ENCODE assay signal across 15 cellular contexts in the genomic region with DNA sequence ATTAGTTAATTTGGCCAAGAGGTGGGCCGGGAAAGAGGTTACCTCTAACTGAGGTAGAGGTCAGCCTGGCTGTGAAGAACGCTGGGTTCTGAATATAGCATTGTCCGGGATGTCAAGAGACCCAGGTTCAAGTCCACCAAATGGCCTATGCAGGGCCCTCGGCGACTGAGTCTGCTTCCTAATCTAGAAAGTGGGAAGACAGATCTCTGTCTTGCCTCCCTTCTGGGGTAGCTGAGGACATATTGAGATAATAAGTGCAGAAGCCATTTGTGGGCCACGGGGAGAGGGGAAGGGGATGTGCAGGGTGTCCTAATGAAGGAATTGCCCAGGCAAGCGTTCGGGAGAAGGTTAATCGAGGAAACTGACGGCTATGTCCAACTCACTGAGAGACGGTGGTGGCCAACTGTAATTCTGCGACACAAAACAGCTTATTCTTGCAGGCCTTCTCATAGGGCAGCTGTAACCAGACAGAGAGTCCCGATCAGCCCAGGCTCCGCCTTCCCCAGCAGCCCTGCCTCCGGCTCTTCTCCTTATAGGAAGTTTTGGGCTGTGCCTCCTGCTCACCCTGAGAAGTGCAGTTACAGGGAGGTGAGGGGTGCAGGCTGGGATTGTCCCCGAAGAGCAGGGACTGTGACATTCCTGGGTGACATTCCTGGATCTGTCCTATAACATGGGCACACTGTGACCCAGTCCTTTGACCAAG. TPM values are rescaled to one million over a fixed set of nuclear protein-coding genes. Genes with fewer than 3 reads are reported as not detected.
DNase-seq lines count a peak whose midpoint lies in the region; ATAC-seq and TF ChIP-seq lines count a peak whose summit lies in the region.
"Had no signal": no experiment of that assay in that cellular context is flagged by ENCODE, and none has a peak within 500 bp of the region (broad histone marks: within the 10 kb centered on the region; RNA-seq: fewer than 3 reads in every experiment).

No MANE protein-coding gene starts in this region.

- H2AFZ ChIP-seq in DND-41 (ENCODE audit: low read depth, low read length): no peak overlapping the region

- H3K27me3 ChIP-seq in DND-41 (ENCODE audit: insufficient read depth, low read length, poor library complexity): no peaks in the 10 kb centered on the region

- no peak overlapping the region for H3K4me3 Mint-ChIP-seq in CD14-positive monocyte
- peak overlapping the region; percentile 79 for H3K4me3 Mint-ChIP-seq in activated T-helper 17 cell treated with anti-CD3 and anti-CD28 coated beads, Interleukin-2, amount 50 U/mL, for 72 hours
- H3K4me3 Mint-ChIP-seq in natural killer cell: no peak overlapping the region
- H3K4me3 Mint-ChIP-seq: mesothelial cell of epicardium had no signal

- H3K9ac ChIP-seq in DND-41 (ENCODE audit: low read depth, low read length): peak overlapping the region; percentile 48

- intact Hi-C loops in CD14-positive monocyte (cut with micrococcal nuclease): loop anchor here in 1 of 2 donors (10.0 kb wide), 1 partner anchor 265 kb away; no protein-coding TSS in a partner anchor
- intact Hi-C loops in natural killer cell (cut with micrococcal nuclease): loop anchor here (2.0 to 10.0 kb wide), 2 partner anchors 25 to 265 kb away; no protein-coding TSS in a partner anchor

- H3K4me2 ChIP-seq in DND-41 (ENCODE audit: insufficient read depth, low read length): peak overlapping the region; percentile 55

- H3K4me3 ChIP-seq in DND-41 (ENCODE audit: low read depth in 1 of 2, low read length in 2 of 2): peak overlapping the region in 1 of 2 experiments; percentile 39; a peak in 1 of 4 replicates
- H3K4me3 ChIP-seq: cardiac muscle cell, tibial artery had no signal

- peaks cover 23% of the 10 kb centered on the region for H3K4me1 Mint-ChIP-seq in CD14-positive monocyte
- peaks cover 24% of the 10 kb centered on the region for H3K4me1 Mint-ChIP-seq in activated T-helper 17 cell treated with anti-CD3 and anti-CD28 coated beads, Interleukin-2, amount 50 U/mL, for 72 hours
- peaks cover 26 to 36% of the 10 kb centered on the region in 2 donors for H3K4me1 Mint-ChIP-seq in natural killer cell

- peaks cover 0 to 7% (median 4%) of the 10 kb centered on the region in 7 donors for H3K9me3 Mint-ChIP-seq in CD14-positive monocyte
- no peaks in the 10 kb centered on the region for H3K9me3 Mint-ChIP-seq in activated T-helper 17 cell treated with anti-CD3 and anti-CD28 coated beads, Interleukin-2, amount 50 U/mL, for 72 hours
- no peaks in the 10 kb centered on the region for H3K9me3 Mint-ChIP-seq in natural killer cell
- H3K9me3 Mint-ChIP-seq: HFFc6, mesothelial cell of epicardium had no signal

- no peaks in the 10 kb centered on the region for H4K20me1 ChIP-seq in DND-41 (ENCODE audit: insufficient read depth, low read length)

- H3K4me1 ChIP-seq in DND-41 (ENCODE audit: insufficient read depth, low read length): peaks cover 46% of the 10 kb centered on the region

- no peaks in the 10 kb centered on the region for H3K9me3 ChIP-seq in DND-41 (ENCODE audit: insufficient read depth, low read length, severe bottlenecking)
- H3K9me3 ChIP-seq: tibial artery had no signal

- TF ChIP-seq CTCF in CD14-positive monocyte (IDR thresholded peaks at IDR 0.05) (no peak), DND-41 (IDR thresholded peaks at IDR 0.05; ENCODE audit: borderline replicate concordance, extremely low read depth, low read length, poor library complexity, severe bottlenecking) (no peak), natural killer cell (IDR thresholded peaks at IDR 0.05) (no peak), GM20000 (IDR thresholded peaks at IDR 0.05; ENCODE audit: extremely low read depth, missing control alignments) (no peak)

- H3K79me2 ChIP-seq in DND-41 (ENCODE audit: insufficient read depth, low read length): no peaks in the 10 kb centered on the region

- H3K27me3 Mint-ChIP-seq in CD14-positive monocyte (ENCODE audit: low read depth in 3 of 3) (peaks cover 2 to 6% (median 3%) of the 10 kb centered on the region in 3 donors), natural killer cell (ENCODE audit: low read depth in 2 of 2) (no peaks in the 10 kb centered on the region)
- no peaks in the 10 kb centered on the region for H3K27me3 Mint-ChIP-seq in activated T-helper 17 cell treated with anti-CD3 and anti-CD28 coated beads, Interleukin-2, amount 50 U/mL, for 72 hours

- H3K27ac Mint-ChIP-seq in CD14-positive monocyte (peak overlapping the region in 5 of 7 donors; percentile 16 to 78 (median 66)), natural killer cell (peak overlapping the region; percentile 34 to 75)
- peak overlapping the region; percentile 88 for H3K27ac Mint-ChIP-seq in activated T-helper 17 cell treated with anti-CD3 and anti-CD28 coated beads, Interleukin-2, amount 50 U/mL, for 72 hours
- H3K27ac Mint-ChIP-seq: mesothelial cell of epicardium had no signal

- no peak for ATAC-seq in DND-41 (ENCODE audit: insufficient read depth, low read depth)
- no peak for ATAC-seq in activated T-helper 17 cell treated with anti-CD3 and anti-CD28 coated beads, Interleukin-2, amount 50 U/mL, for 72 hours (replicated peaks)
- ATAC-seq in natural killer cell: no peak
- no peak for ATAC-seq in GM21825 (IDR thresholded peaks at IDR 0.05; ENCODE audit: unreplicated experiment)
- no peak for ATAC-seq in HG03521 (IDR thresholded peaks at IDR 0.05; ENCODE audit: unreplicated experiment)
- no peak for ATAC-seq in HG03520 (IDR thresholded peaks at IDR 0.05; ENCODE audit: unreplicated experiment)

- H3K36me3 Mint-ChIP-seq in CD14-positive monocyte: no peaks in the 10 kb centered on the region
- no peaks in the 10 kb centered on the region for H3K36me3 Mint-ChIP-seq in activated T-helper 17 cell treated with anti-CD3 and anti-CD28 coated beads, Interleukin-2, amount 50 U/mL, for 72 hours (ENCODE audit: low read depth)
- H3K36me3 Mint-ChIP-seq in natural killer cell: no peaks in the 10 kb centered on the region
- H3K36me3 Mint-ChIP-seq: mesothelial cell of epicardium had no signal

- no peak for DNase-seq in CD14-positive monocyte (ENCODE audit: low spot score)
- no peak for DNase-seq in DND-41
- DNase-seq in natural killer cell: no peak
- no peak for DNase-seq in GM20000 (ENCODE audit: low spot score)
- DNase-seq: activated T-cell treated with anti-CD3 and anti-CD28 coated beads for 4 hours; HFFc6; NCI-H1048; stimulated activated CD4-positive, alpha-beta T cell treated with anti-CD3 and anti-CD28 coated beads, Interleukin-2, amount 100 ng/mL, for 48 hours; tibial artery had no signal

- peak overlapping the region; percentile 83 for H3K27ac ChIP-seq in DND-41 (ENCODE audit: low read length)
- H3K27ac ChIP-seq: cardiac muscle cell, tibial artery had no signal

- no peaks in the 10 kb centered on the region for H3K36me3 ChIP-seq in DND-41 (ENCODE audit: insufficient read depth, low read length)
- H3K36me3 ChIP-seq: cardiac muscle cell, tibial artery had no signal

RNA-seq across cellular contexts. Expression of a gene that starts 15.9 kb away (rescaled TPM):
- polyA plus RNA-seq in CD14-positive monocyte: not detected
- total RNA-seq in activated T-helper 17 cell treated with anti-CD3 and anti-CD28 coated beads, Interleukin-2, amount 50 U/mL, for 72 hours: 10 to 100 TPM; 12.4 to 21.5 TPM
- total RNA-seq in natural killer cell: under 1 TPM; 0.33 to 0.79 (median 0.70) TPM

RNA-seq across cellular contexts. Expression of a gene that starts 43.6 kb away (rescaled TPM):
- 1 to 10 TPM in 1 of 2 donors, under 1 TPM in 1; 0.64 to 3.4 TPM for polyA plus RNA-seq in CD14-positive monocyte
- total RNA-seq in activated T-helper 17 cell treated with anti-CD3 and anti-CD28 coated beads, Interleukin-2, amount 50 U/mL, for 72 hours: 10 to 100 TPM; 22.0 to 74.3 TPM
- total RNA-seq in natural killer cell: 10 to 100 TPM in 1 of 3 donors, 1 to 10 TPM in 2; 7.8 to 15.4 (median 9.2) TPM

Comparison
In these comparisons a context has a peak if more than half of its experiments do, and no peak if none do; other contexts are left out.
1. RNA of a gene that starts 15.9 kb away (total RNA-seq): 12.4 to 21.5 TPM in activated T-helper 17 cell treated with anti-CD3 and anti-CD28 coated beads, Interleukin-2, amount 50 U/mL, for 72 hours; 0.33 to 0.79 TPM in natural killer cell; every median in the first group is over 4 times any median in the second.
2. Peak in every context shown above with its lines, with median percentiles within 50 percentile points of each other: H3K27ac Mint-ChIP-seq.